In genomic region chr15:99476413-99477222, GRCh38 we compare ENCODE assay signal across 8 cellular contexts.
DNase-seq lines count a peak whose midpoint lies in the region; ATAC-seq, FAIRE-seq and TF ChIP-seq lines count a peak whose summit lies in the region.

No MANE protein-coding gene starts in this region.

- intact Hi-C loops in activated CD8-positive, alpha-beta T cell treated with anti-CD3 and anti-CD28 coated beads for 36 hours (cut with micrococcal nuclease), result no loop called here
- intact Hi-C loops in pancreas (cut with DNase I), result no loop called here

- H3K4me3 ChIP-seq in fibroblast of the aortic adventitia (ENCODE audit: low read depth, low read length) (peak overlapping the region; percentile 29), pancreas (no peak overlapping the region)

- peaks cover 0 to 9% (median 0%) of the 10 kb centered on the region in 3 donors for H3K4me1 ChIP-seq in pancreas

- no peaks in the 10 kb centered on the region for H3K27me3 ChIP-seq in pancreas

- peaks cover 40% of the 10 kb centered on the region for H3K4me1 Mint-ChIP-seq in activated CD8-positive, alpha-beta T cell treated with anti-CD3 and anti-CD28 coated beads for 36 hours (ENCODE audit: low read depth)

- peaks cover 2% of the 10 kb centered on the region for H3K27me3 Mint-ChIP-seq in activated CD8-positive, alpha-beta T cell treated with anti-CD3 and anti-CD28 coated beads for 36 hours

- no peaks in the 10 kb centered on the region for H3K9me3 Mint-ChIP-seq in activated CD8-positive, alpha-beta T cell treated with anti-CD3 and anti-CD28 coated beads for 36 hours

- WGBS in pancreas, 2 donors, result 75 to 77% methylated on average over 26 of the region's 26 CpGs

- no peaks in the 10 kb centered on the region for H3K9me3 ChIP-seq in pancreas

- in situ Hi-C loops in ACHN (cut with HindIII; ENCODE audit: low pct_ligation_motif_present, low pct_unique_long_range_greater_than_20kb, low sequenced_read_pairs), result no loop called here

- no peak overlapping the region for H3K27ac Mint-ChIP-seq in activated CD8-positive, alpha-beta T cell treated with anti-CD3 and anti-CD28 coated beads for 36 hours

- DNase-seq in ACHN, result peak; percentile 65
- peak; percentile 97 for DNase-seq in HT1080 (ENCODE audit: low read depth)
- peak; percentile 56 for DNase-seq in activated CD8-positive, alpha-beta T cell treated with anti-CD3 and anti-CD28 coated beads for 36 hours
- DNase-seq in fibroblast of the aortic adventitia (ENCODE audit: low read depth), result peak; percentile 99
- peak in 1 of 6 donors; percentile 51 for DNase-seq in pancreas
- no peak for DNase-seq in NCI-H1105 (lab: John Stamatoyannopoulos, UW)
- no peak for DNase-seq in epidermal melanocyte (ENCODE audit: insufficient read length, low spot score)

- no peak for TF ChIP-seq CTCF in activated CD8-positive, alpha-beta T cell treated with anti-CD3 and anti-CD28 coated beads for 36 hours (IDR thresholded peaks at IDR 0.05)
- TF ChIP-seq CTCF in fibroblast of the aortic adventitia (IDR thresholded peaks at IDR 0.05; ENCODE audit: insufficient read depth, low read length) (no peak), pancreas (IDR thresholded peaks at IDR 0.05) (no peak)

- no peaks in the 10 kb centered on the region for H3K36me3 Mint-ChIP-seq in activated CD8-positive, alpha-beta T cell treated with anti-CD3 and anti-CD28 coated beads for 36 hours (ENCODE audit: low read depth)

- H3K4me3 Mint-ChIP-seq in activated CD8-positive, alpha-beta T cell treated with anti-CD3 and anti-CD28 coated beads for 36 hours, result no peak overlapping the region

- peak; percentile 52 for ATAC-seq in GM19043 (IDR thresholded peaks at IDR 0.05; ENCODE audit: low read depth, unreplicated experiment)
- ATAC-seq in activated CD8-positive, alpha-beta T cell treated with anti-CD3 and anti-CD28 coated beads for 36 hours, result peak; percentile 56
- ATAC-seq in pancreas, result peak in 3 of 4 donors; percentile 57 to 70 (median 64)

- H3K27ac ChIP-seq in pancreas, result peak overlapping the region in 2 of 4 donors; percentile 17 to 23

- H3K36me3 ChIP-seq in pancreas, result no peaks in the 10 kb centered on the region

- no peak for FAIRE-seq in pancreas (lab: Jason Lieb, UNC)

- CTCF ChIA-PET in activated CD8-positive, alpha-beta T cell treated with anti-CD3 and anti-CD28 coated beads for 36 hours (lab: Charles Lee), result interaction anchor here (0.6 to 0.9 kb wide), 2 partner anchors 220 to 227 kb away, joined by 3 read pairs; no protein-coding TSS in a partner anchor

- POLR2A ChIA-PET in activated CD8-positive, alpha-beta T cell treated with anti-CD3 and anti-CD28 coated beads for 36 hours (lab: Charles Lee), result interaction anchor here (1.3 to 1.5 kb wide), 2 partner anchors 12 to 88 kb away, joined by 3 to 5 read pairs; no protein-coding TSS in a partner anchor

Comparison
In these comparisons a context has a peak if more than half of its experiments do, and no peak if none do; other contexts are left out.
1. DNase-seq: peak in ACHN (single experiment), HT1080 (single experiment), activated CD8-positive, alpha-beta T cell treated with anti-CD3 and anti-CD28 coated beads for 36 hours (single experiment) and fibroblast of the aortic adventitia (single experiment); none in NCI-H1105 (single experiment) and epidermal melanocyte (single experiment).
2. Peak in every context shown above with its lines, with median percentiles within 50 percentile points of each other: ATAC-seq.